In genomic region chrX:104662694-104663093, GRCh38 we compare ENCODE assay signal across 24 cellular contexts.
"Had no signal": no experiment of that assay in that cellular context is flagged by ENCODE, and none has a peak within 500 bp of the region (broad histone marks: within the 10 kb centered on the region; RNA-seq: fewer than 3 reads in every experiment).

No MANE protein-coding gene starts in this region.

- H3K4me1 ChIP-seq: colonic mucosa, gastroesophageal sphincter, left ventricle myocardium inferior, lower lobe of right lung had no signal

- H3K27me3 ChIP-seq: colonic mucosa, esophagus muscularis mucosa, foreskin keratinocyte, gastroesophageal sphincter, hepatocyte had no signal

- H3K9me3 ChIP-seq: colonic mucosa, esophagus muscularis mucosa, gastroesophageal sphincter, heart left ventricle, left ventricle myocardium inferior, lower lobe of right lung, mucosa of descending colon had no signal

- DNase-seq: cerebellar nuclear complex; colonic mucosa; cortex of kidney; effector CD8-positive, alpha-beta T cell; effector memory CD8-positive, alpha-beta T cell; endodermal cell; erythroblast; foreskin keratinocyte; heart left ventricle; hypothalamus; immature natural killer cell; islet precursor cell; left cardiac atrium; left ventricle myocardium inferior; lower lobe of right lung; mesenchymal stem cell; mucosa of descending colon; naive B cell had no signal

- H3K4me3 ChIP-seq: colonic mucosa, esophagus muscularis mucosa, gastroesophageal sphincter, heart left ventricle, hepatocyte, left ventricle myocardium inferior, lower lobe of right lung, mucosa of descending colon had no signal

- ATAC-seq: effector memory CD8-positive, alpha-beta T cell; foreskin keratinocyte; gastroesophageal sphincter; heart left ventricle; left cardiac atrium; lower lobe of right lung; mucosa of descending colon had no signal

- H3K27ac ChIP-seq: colonic mucosa, epithelial cell of prostate, esophagus muscularis mucosa, foreskin keratinocyte, gastroesophageal sphincter, heart left ventricle, hepatocyte, left ventricle myocardium inferior, lower lobe of right lung had no signal

- H2AFZ ChIP-seq: hepatocyte had no signal

- H3K79me2 ChIP-seq: hepatocyte had no signal

- FAIRE-seq: endometrium, frontal cortex had no signal

- H3K4me2 ChIP-seq: hepatocyte had no signal

- H3K36me3 ChIP-seq: colonic mucosa, esophagus muscularis mucosa, gastroesophageal sphincter, heart left ventricle, left ventricle myocardium inferior, lower lobe of right lung had no signal
